ENCODE assay signal across 1 cellular context in genomic region chr9:1469996-1470395, GRCh38.
TF ChIP-seq lines count a peak whose summit lies in the region.

No MANE protein-coding gene starts in this region.

TF ChIP-seq in GM12878, 131 proteins besides CTCF, POLR2A, EP300 and RAD21 (continued from another document):
- TF ChIP-seq BMI1 (IDR thresholded peaks at IDR 0.05; ENCODE audit: borderline replicate concordance) (no peak; the same call in 1 of the 2 replicates), MEF2A (IDR thresholded peaks at IDR 0.05; ENCODE audit: insufficient read depth, low read depth, low read length) (no peak), SP1 (IDR thresholded peaks at IDR 0.05; ENCODE audit: low read depth, low read length) (no peak), MEF2B (IDR thresholded peaks at IDR 0.05; ENCODE audit: partially characterized antibody, poor library complexity, severe bottlenecking) (peak; percentile 96), FOXM1 (IDR thresholded peaks at IDR 0.05; ENCODE audit: low read depth, low read length) (peak; percentile 62; the same call in 1 of the 2 replicates), RB1 (IDR thresholded peaks at IDR 0.05; ENCODE audit: borderline replicate concordance) (no peak), NRF1 (conservative IDR thresholded peaks at IDR 0.05; ENCODE audit: low read depth, low read length) (no peak), ZSCAN29 (IDR thresholded peaks at IDR 0.05) (no peak), ETV6 (conservative IDR thresholded peaks at IDR 0.05 in 1 of 2, IDR thresholded peaks at IDR 0.05 in 1 of 2; ENCODE audit: borderline replicate concordance in 1 of 2, low read depth in 1 of 2) (no peak), ESRRA (IDR thresholded peaks at IDR 0.05; ENCODE audit: low read length) (no peak), HDAC6 (IDR thresholded peaks at IDR 0.05; ENCODE audit: unreplicated experiment) (no peak), TAF1 (IDR thresholded peaks at IDR 0.05; ENCODE audit: borderline replicate concordance, low read depth, low read length) (no peak), FOXK2 (IDR thresholded peaks at IDR 0.05) (no peak), SRF (IDR thresholded peaks at IDR 0.05; ENCODE audit: low read depth in 2 of 2, low read length in 2 of 2) (no peak), POU2F2 (IDR thresholded peaks at IDR 0.05; ENCODE audit: borderline replicate concordance, low read depth, low read length) (no peak), NR2F1 (conservative IDR thresholded peaks at IDR 0.05) (no peak), ZNF24 (IDR thresholded peaks at IDR 0.05) (no peak), RCOR1 (conservative IDR thresholded peaks at IDR 0.05; ENCODE audit: low read depth, low read length) (no peak), JUNB (IDR thresholded peaks at IDR 0.05) (peak; percentile 64), STAT1 (conservative IDR thresholded peaks at IDR 0.05) (no peak), HDAC2 (IDR thresholded peaks at IDR 0.05) (no peak), BCL11A (IDR thresholded peaks at IDR 0.05; ENCODE audit: low read depth, low read length) (no peak), SIX5 (IDR thresholded peaks at IDR 0.05; ENCODE audit: low read depth, low read length, severe bottlenecking) (no peak), MXI1 (IDR thresholded peaks at IDR 0.05; ENCODE audit: low read depth, low read length) (no peak), HDGF (IDR thresholded peaks at IDR 0.05) (no peak), SMAD1 (IDR thresholded peaks at IDR 0.05; ENCODE audit: low read depth, partially characterized antibody) (peak; percentile 66), KAT2A (conservative IDR thresholded peaks at IDR 0.05; ENCODE audit: control insufficient read depth, low read depth, low read length) (no peak), IRF4 (IDR thresholded peaks at IDR 0.05; ENCODE audit: low read depth, low read length) (no peak), NKRF (conservative IDR thresholded peaks at IDR 0.05) (no peak), FOS (IDR thresholded peaks at IDR 0.05; ENCODE audit: borderline replicate concordance, extremely low read depth, insufficient read length) (no peak), TCF3 (IDR thresholded peaks at IDR 0.05; ENCODE audit: borderline replicate concordance, insufficient read depth, low read depth, low read length) (no peak), BCL3 (IDR thresholded peaks at IDR 0.05; ENCODE audit: borderline replicate concordance, insufficient read depth, low read depth, low read length, poor library complexity, severe bottlenecking) (peak; percentile 78), SMAD5 (IDR thresholded peaks at IDR 0.05; ENCODE audit: low read depth) (no peak), PAX8 (IDR thresholded peaks at IDR 0.05) (no peak), RFX5 (IDR thresholded peaks at IDR 0.05; ENCODE audit: low read depth, low read length) (no peak), ZNF622 (IDR thresholded peaks at IDR 0.05) (no peak), YY1 (IDR thresholded peaks at IDR 0.05; ENCODE audit: low read depth, low read length) (no peak), NFYA (IDR thresholded peaks at IDR 0.05; ENCODE audit: borderline replicate concordance, low read depth, low read length) (no peak), CBFB (IDR thresholded peaks at IDR 0.05; ENCODE audit: low read depth) (no peak), ZBED1 (IDR thresholded peaks at IDR 0.05; ENCODE audit: borderline replicate concordance) (peak; percentile 74), EZH2 (IDR thresholded peaks at IDR 0.05; ENCODE audit: borderline replicate concordance, control insufficient read depth, low read depth, low read length) (no peak), EED (IDR thresholded peaks at IDR 0.05; ENCODE audit: low read depth) (no peak), CBX3 (IDR thresholded peaks at IDR 0.05; ENCODE audit: borderline replicate concordance, low read depth) (no peak), MTA2 (IDR thresholded peaks at IDR 0.05; ENCODE audit: low read depth) (peak; percentile 35; the same call in 1 of the 2 replicates), TBL1XR1 (IDR thresholded peaks at IDR 0.05; ENCODE audit: low read depth, low read length) (no peak), PML (IDR thresholded peaks at IDR 0.05; ENCODE audit: low read length) (no peak)
- TF ChIP-seq, protein P1, sequence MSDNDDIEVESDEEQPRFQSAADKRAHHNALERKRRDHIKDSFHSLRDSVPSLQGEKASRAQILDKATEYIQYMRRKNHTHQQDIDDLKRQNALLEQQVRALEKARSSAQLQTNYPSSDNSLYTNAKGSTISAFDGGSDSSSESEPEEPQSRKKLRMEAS (IDR thresholded peaks at IDR 0.05; ENCODE audit: low read depth, low read length), result no peak
- TF ChIP-seq, protein P2, sequence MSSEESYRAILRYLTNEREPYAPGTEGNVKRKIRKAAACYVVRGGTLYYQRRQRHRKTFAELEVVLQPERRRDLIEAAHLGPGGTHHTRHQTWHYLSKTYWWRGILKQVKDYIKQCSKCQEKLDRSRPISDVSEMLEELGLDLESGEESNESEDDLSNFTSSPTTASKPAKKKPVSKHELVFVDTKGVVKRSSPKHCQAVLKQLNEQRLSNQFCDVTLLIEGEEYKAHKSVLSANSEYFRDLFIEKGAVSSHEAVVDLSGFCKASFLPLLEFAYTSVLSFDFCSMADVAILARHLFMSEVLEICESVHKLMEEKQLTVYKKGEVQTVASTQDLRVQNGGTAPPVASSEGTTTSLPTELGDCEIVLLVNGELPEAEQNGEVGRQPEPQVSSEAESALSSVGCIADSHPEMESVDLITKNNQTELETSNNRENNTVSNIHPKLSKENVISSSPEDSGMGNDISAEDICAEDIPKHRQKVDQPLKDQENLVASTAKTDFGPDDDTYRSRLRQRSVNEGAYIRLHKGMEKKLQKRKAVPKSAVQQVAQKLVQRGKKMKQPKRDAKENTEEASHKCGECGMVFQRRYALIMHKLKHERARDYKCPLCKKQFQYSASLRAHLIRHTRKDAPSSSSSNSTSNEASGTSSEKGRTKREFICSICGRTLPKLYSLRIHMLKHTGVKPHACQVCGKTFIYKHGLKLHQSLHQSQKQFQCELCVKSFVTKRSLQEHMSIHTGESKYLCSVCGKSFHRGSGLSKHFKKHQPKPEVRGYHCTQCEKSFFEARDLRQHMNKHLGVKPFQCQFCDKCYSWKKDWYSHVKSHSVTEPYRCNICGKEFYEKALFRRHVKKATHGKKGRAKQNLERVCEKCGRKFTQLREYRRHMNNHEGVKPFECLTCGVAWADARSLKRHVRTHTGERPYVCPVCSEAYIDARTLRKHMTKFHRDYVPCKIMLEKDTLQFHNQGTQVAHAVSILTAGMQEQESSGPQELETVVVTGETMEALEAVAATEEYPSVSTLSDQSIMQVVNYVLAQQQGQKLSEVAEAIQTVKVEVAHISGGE (CRISPR knock-in tag; IDR thresholded peaks at IDR 0.05), result no peak
- TF ChIP-seq, protein P3, sequence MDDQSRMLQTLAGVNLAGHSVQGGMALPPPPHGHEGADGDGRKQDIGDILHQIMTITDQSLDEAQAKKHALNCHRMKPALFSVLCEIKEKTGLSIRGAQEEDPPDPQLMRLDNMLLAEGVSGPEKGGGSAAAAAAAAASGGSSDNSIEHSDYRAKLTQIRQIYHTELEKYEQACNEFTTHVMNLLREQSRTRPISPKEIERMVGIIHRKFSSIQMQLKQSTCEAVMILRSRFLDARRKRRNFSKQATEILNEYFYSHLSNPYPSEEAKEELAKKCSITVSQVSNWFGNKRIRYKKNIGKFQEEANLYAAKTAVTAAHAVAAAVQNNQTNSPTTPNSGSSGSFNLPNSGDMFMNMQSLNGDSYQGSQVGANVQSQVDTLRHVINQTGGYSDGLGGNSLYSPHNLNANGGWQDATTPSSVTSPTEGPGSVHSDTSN (IDR thresholded peaks at IDR 0.05; ENCODE audit: insufficient replicate concordance, low read depth, low read length), result no peak
- TF ChIP-seq, protein P4, sequence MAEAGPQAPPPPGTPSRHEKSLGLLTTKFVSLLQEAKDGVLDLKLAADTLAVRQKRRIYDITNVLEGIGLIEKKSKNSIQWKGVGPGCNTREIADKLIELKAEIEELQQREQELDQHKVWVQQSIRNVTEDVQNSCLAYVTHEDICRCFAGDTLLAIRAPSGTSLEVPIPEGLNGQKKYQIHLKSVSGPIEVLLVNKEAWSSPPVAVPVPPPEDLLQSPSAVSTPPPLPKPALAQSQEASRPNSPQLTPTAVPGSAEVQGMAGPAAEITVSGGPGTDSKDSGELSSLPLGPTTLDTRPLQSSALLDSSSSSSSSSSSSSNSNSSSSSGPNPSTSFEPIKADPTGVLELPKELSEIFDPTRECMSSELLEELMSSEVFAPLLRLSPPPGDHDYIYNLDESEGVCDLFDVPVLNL (IDR thresholded peaks at IDR 0.05; ENCODE audit: low read depth, low read length), result no peak
- TF ChIP-seq, protein P5, sequence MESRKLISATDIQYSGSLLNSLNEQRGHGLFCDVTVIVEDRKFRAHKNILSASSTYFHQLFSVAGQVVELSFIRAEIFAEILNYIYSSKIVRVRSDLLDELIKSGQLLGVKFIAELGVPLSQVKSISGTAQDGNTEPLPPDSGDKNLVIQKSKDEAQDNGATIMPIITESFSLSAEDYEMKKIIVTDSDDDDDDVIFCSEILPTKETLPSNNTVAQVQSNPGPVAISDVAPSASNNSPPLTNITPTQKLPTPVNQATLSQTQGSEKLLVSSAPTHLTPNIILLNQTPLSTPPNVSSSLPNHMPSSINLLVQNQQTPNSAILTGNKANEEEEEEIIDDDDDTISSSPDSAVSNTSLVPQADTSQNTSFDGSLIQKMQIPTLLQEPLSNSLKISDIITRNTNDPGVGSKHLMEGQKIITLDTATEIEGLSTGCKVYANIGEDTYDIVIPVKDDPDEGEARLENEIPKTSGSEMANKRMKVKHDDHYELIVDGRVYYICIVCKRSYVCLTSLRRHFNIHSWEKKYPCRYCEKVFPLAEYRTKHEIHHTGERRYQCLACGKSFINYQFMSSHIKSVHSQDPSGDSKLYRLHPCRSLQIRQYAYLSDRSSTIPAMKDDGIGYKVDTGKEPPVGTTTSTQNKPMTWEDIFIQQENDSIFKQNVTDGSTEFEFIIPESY (IDR thresholded peaks at IDR 0.05), result no peak
- TF ChIP-seq, protein P6, sequence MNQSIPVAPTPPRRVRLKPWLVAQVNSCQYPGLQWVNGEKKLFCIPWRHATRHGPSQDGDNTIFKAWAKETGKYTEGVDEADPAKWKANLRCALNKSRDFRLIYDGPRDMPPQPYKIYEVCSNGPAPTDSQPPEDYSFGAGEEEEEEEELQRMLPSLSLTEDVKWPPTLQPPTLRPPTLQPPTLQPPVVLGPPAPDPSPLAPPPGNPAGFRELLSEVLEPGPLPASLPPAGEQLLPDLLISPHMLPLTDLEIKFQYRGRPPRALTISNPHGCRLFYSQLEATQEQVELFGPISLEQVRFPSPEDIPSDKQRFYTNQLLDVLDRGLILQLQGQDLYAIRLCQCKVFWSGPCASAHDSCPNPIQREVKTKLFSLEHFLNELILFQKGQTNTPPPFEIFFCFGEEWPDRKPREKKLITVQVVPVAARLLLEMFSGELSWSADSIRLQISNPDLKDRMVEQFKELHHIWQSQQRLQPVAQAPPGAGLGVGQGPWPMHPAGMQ (IDR thresholded peaks at IDR 0.05; ENCODE audit: borderline replicate concordance), result no peak
- TF ChIP-seq, protein P7, sequence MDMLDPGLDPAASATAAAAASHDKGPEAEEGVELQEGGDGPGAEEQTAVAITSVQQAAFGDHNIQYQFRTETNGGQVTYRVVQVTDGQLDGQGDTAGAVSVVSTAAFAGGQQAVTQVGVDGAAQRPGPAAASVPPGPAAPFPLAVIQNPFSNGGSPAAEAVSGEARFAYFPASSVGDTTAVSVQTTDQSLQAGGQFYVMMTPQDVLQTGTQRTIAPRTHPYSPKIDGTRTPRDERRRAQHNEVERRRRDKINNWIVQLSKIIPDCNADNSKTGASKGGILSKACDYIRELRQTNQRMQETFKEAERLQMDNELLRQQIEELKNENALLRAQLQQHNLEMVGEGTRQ (IDR thresholded peaks at IDR 0.05; ENCODE audit: borderline replicate concordance, low read depth, low read length), result no peak
